22 cellular contexts compared by ENCODE assay signal in the genomic region with DNA sequence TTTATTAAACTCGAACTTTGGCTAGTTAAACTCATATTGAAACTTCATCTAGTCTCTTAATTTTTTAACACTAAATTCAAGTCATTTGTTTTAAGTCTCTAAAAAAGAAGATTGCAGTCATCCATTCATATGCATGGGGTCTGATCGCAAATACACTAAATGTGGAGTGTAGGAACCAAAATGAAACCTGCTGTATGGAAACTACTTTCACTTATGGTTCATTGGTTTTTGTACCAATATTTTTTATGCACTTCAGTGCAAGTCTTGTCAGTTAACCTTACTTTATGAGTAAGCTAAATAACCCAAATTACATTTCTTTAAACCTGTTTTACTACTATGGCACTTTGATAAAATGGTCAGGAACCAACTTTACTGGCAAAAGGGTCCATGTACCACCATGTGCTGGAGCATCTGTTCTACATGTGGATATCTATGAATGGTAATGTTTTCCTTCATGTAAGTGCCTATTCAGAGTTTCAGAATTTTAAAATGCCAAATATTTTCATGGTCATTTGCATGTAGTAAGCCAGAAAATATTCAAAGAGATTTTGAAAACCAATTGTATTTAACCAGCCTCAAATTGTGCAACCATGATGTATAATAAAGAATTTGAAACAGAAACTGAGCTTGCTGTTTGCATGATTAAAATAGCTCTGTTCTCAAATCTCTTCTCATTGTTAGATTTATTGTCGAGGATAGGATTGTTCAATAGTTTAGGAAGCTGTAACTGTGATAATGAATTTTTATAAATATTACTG. TPM values are rescaled to one million over a fixed set of nuclear protein-coding genes. Genes with fewer than 3 reads are reported as not detected.
DNase-seq lines count a peak whose midpoint lies in the region; ATAC-seq and TF ChIP-seq lines count a peak whose summit lies in the region.
"Had no signal": no experiment of that assay in that cellular context is flagged by ENCODE, and none has a peak within 500 bp of the region (broad histone marks: within the 10 kb centered on the region; RNA-seq: fewer than 3 reads in every experiment).

No MANE protein-coding gene starts in this region.

- no peak for TF ChIP-seq CTCF in KMS-11 (conservative IDR thresholded peaks at IDR 0.05; ENCODE audit: low read depth, low read length)
- TF ChIP-seq CTCF in natural killer cell (IDR thresholded peaks at IDR 0.05): no peak

- peak; percentile 69 for ATAC-seq in GM18511 (IDR thresholded peaks at IDR 0.05; ENCODE audit: unreplicated experiment)
- no peak for ATAC-seq in natural killer cell
- ATAC-seq: activated CD8-positive, alpha-beta memory T cell treated with anti-CD3 and anti-CD28 coated beads, Interleukin-2, amount 10 ng/mL, durations not matched to agents 7 days and 5 days; sciatic nerve; stimulated activated effector memory CD8-positive, alpha-beta T cell treated with anti-CD3 and anti-CD28 coated beads, Interleukin-12 subunit alpha, Interleukin-12 subunit beta, amount 100 ng/mL, for 72 hours had no signal

- intact Hi-C loops in natural killer cell (cut with micrococcal nuclease): no loop called here

- H3K79me2 ChIP-seq in KMS-11 (ENCODE audit: insufficient read depth, low read depth): no peaks in the 10 kb centered on the region

- no peaks in the 10 kb centered on the region for H3K27me3 Mint-ChIP-seq in natural killer cell (ENCODE audit: low read depth in 2 of 2)
- H3K27me3 Mint-ChIP-seq: activated CD8-positive, alpha-beta memory T cell treated with anti-CD3 and anti-CD28 coated beads, Interleukin-2, amount 10 ng/mL, durations not matched to agents 7 days and 5 days had no signal

- no peaks in the 10 kb centered on the region for H3K9me3 Mint-ChIP-seq in natural killer cell
- H3K9me3 Mint-ChIP-seq: nephron; stimulated activated effector memory CD8-positive, alpha-beta T cell treated with anti-CD3 and anti-CD28 coated beads, Interleukin-12 subunit alpha, Interleukin-12 subunit beta, amount 100 ng/mL, for 72 hours had no signal

- H3K27ac ChIP-seq in KMS-11: no peak overlapping the region
- H3K27ac ChIP-seq: BLaER1 treated with 17β-estradiol and CSF1 and Interleukin-3, amounts not matched to agents 10 nM and 100 nM; cardiac muscle cell; epithelial cell of prostate; SK-N-MC had no signal

- no peak overlapping the region for H3K4me3 ChIP-seq in KMS-11 (IDR thresholded peaks at IDR 0.05; ENCODE audit: insufficient read depth, low read depth, low read length)
- H3K4me3 ChIP-seq: BLaER1 treated with 17β-estradiol and CSF1 and Interleukin-3, amounts not matched to agents 10 nM and 100 nM; cardiac muscle cell; HAP-1; SK-N-MC had no signal

- no peaks in the 10 kb centered on the region for H4K20me1 ChIP-seq in KMS-11 (ENCODE audit: insufficient read depth)

- H3K4me1 Mint-ChIP-seq in natural killer cell: no peaks in the 10 kb centered on the region
- H3K4me1 Mint-ChIP-seq: nephron; stimulated activated effector memory CD8-positive, alpha-beta T cell treated with anti-CD3 and anti-CD28 coated beads, Interleukin-12 subunit alpha, Interleukin-12 subunit beta, amount 100 ng/mL, for 72 hours had no signal

- H3K27me3 ChIP-seq in KMS-11 (ENCODE audit: insufficient read depth, low read depth): no peaks in the 10 kb centered on the region
- H3K27me3 ChIP-seq: BLaER1 treated with 17β-estradiol and CSF1 and Interleukin-3, amounts not matched to agents 10 nM and 100 nM; cardiac muscle cell had no signal

- H3K4me1 ChIP-seq in KMS-11 (ENCODE audit: low read depth, poor library complexity, severe bottlenecking): peaks cover 17% of the 10 kb centered on the region
- H3K4me1 ChIP-seq: BLaER1 treated with 17β-estradiol and CSF1 and Interleukin-3, amounts not matched to agents 10 nM and 100 nM; HAP-1 had no signal

- peak overlapping the region; percentile 36 to 42 for H3K27ac Mint-ChIP-seq in natural killer cell
- H3K27ac Mint-ChIP-seq: activated CD8-positive, alpha-beta memory T cell treated with anti-CD3 and anti-CD28 coated beads, Interleukin-2, amount 10 ng/mL, durations not matched to agents 7 days and 5 days; nephron; stimulated activated effector memory CD8-positive, alpha-beta T cell treated with anti-CD3 and anti-CD28 coated beads, Interleukin-12 subunit alpha, Interleukin-12 subunit beta, amount 100 ng/mL, for 72 hours had no signal

- in situ Hi-C loops in ACHN (cut with HindIII; ENCODE audit: low pct_ligation_motif_present, low pct_unique_long_range_greater_than_20kb, low sequenced_read_pairs): no loop called here

- peak; percentile 13 for DNase-seq in EL
- DNase-seq in natural killer cell: no peak
- DNase-seq in NCI-H2107 treated with DMSO at 0.1 percent for 48 hours (lab: John Stamatoyannopoulos, UW; ENCODE audit: unreplicated experiment): no peak
- DNase-seq in ACHN: no peak
- no peak for DNase-seq in cerebellar cortex (ENCODE audit: low spot score)
- DNase-seq: activated CD8-positive, alpha-beta memory T cell treated with anti-CD3 and anti-CD28 coated beads, Interleukin-2, amount 10 ng/mL, durations not matched to agents 7 days and 5 days; activated effector memory CD4-positive, alpha-beta T cell treated with Interleukin-2 at 50 U/mL for 16 hours; amygdala; DMS153; KBM-7; NCI-H1048; NCI-H2029 treated with DMSO at 0.1 percent for 48 hours had no signal

- no peak overlapping the region for H3K4me3 Mint-ChIP-seq in natural killer cell
- H3K4me3 Mint-ChIP-seq: activated CD8-positive, alpha-beta memory T cell treated with anti-CD3 and anti-CD28 coated beads, Interleukin-2, amount 10 ng/mL, durations not matched to agents 7 days and 5 days; nephron; stimulated activated effector memory CD8-positive, alpha-beta T cell treated with anti-CD3 and anti-CD28 coated beads, Interleukin-12 subunit alpha, Interleukin-12 subunit beta, amount 100 ng/mL, for 72 hours had no signal

- peak overlapping the region; percentile 27; the same call in 1 of the 2 replicates for H3K4me2 ChIP-seq in KMS-11
- H3K4me2 ChIP-seq: BLaER1 treated with 17β-estradiol and CSF1 and Interleukin-3, amounts not matched to agents 10 nM and 100 nM had no signal

- no peak overlapping the region for H2AFZ ChIP-seq in KMS-11 (ENCODE audit: low read depth)

- no peaks in the 10 kb centered on the region for H3K36me3 Mint-ChIP-seq in natural killer cell

- H3K36me3 ChIP-seq in KMS-11 (ENCODE audit: insufficient read depth): no peaks in the 10 kb centered on the region

- H3K9ac ChIP-seq in KMS-11: no peak overlapping the region
- H3K9ac ChIP-seq: BLaER1 treated with 17β-estradiol and CSF1 and Interleukin-3, amounts not matched to agents 10 nM and 100 nM had no signal

RNA-seq across cellular contexts. Expression of gene SUPV3L1, which starts 7.6 kb away (rescaled TPM):
- 100 to 1,000 TPM in 1 of 3 donors, 10 to 100 TPM in 2; 56.6 to 104 (median 67.1) TPM for total RNA-seq in natural killer cell

RNA-seq across cellular contexts. Expression of gene HKDC1, which starts 47.7 kb away (rescaled TPM):
- under 1 TPM in 2 of 3 donors, not detected in 1; 0.50 to 0.82 TPM for total RNA-seq in natural killer cell
- total RNA-seq: cardiac muscle cell had no signal

RNA-seq across cellular contexts. Expression of gene VPS26A, which starts 48.4 kb away (rescaled TPM):
- 10 to 100 TPM; 62.6 to 86.4 (median 86.2) TPM for total RNA-seq in natural killer cell
